In genomic region chrX:46777971-46778810, GRCh38 we compare ENCODE assay signal across 13 cellular contexts. TPM values are rescaled to one million over a fixed set of nuclear protein-coding genes. Genes with fewer than 3 reads are reported as not detected.
DNase-seq lines count a peak whose midpoint lies in the region; ATAC-seq and TF ChIP-seq lines count a peak whose summit lies in the region.
"Had no signal": no experiment of that assay in that cellular context is flagged by ENCODE, and none has a peak within 500 bp of the region (broad histone marks: within the 10 kb centered on the region; RNA-seq: fewer than 3 reads in every experiment).

No MANE protein-coding gene starts in this region.

- H3K56ac ChIP-seq in mesendoderm (ENCODE audit: low read length): peak overlapping the region; percentile 64

- H3K4me1 ChIP-seq in HUES64 (ENCODE audit: insufficient read depth, low read length) (peaks cover 4% of the 10 kb centered on the region; the same call in 1 of the 2 replicates), mesendoderm (ENCODE audit: control insufficient read depth, low read depth, low read length) (no peaks in the 10 kb centered on the region)

- H3K4me1 Mint-ChIP-seq in Calu3 (ENCODE audit: low read depth, unreplicated experiment): peaks cover 14% of the 10 kb centered on the region

- H4K8ac ChIP-seq in mesendoderm (ENCODE audit: low read depth, low read length): peak overlapping the region; percentile 1

- H3K79me1 ChIP-seq in mesendoderm (ENCODE audit: low read length): no peaks in the 10 kb centered on the region

- peak overlapping the region; percentile 68 for H3K18ac ChIP-seq in mesendoderm (ENCODE audit: low read length)

- no peaks in the 10 kb centered on the region for H3K9me3 Mint-ChIP-seq in Calu3 (ENCODE audit: low read depth, unreplicated experiment)
- H3K9me3 Mint-ChIP-seq: activated CD8-positive, alpha-beta T cell treated with anti-CD3 and anti-CD28 coated beads for 36 hours had no signal

- no peak overlapping the region for H2AK5ac ChIP-seq in mesendoderm (ENCODE audit: low read length)

- H2BK15ac ChIP-seq in mesendoderm (replicated peaks; ENCODE audit: low read depth): no peak overlapping the region

- no peak overlapping the region for H3K4me3 Mint-ChIP-seq in Calu3 (ENCODE audit: low read depth, unreplicated experiment)
- H3K4me3 Mint-ChIP-seq: activated CD8-positive, alpha-beta T cell treated with anti-CD3 and anti-CD28 coated beads for 36 hours had no signal

- H3K36me3 ChIP-seq in HUES64 (ENCODE audit: insufficient read depth, low read length): no peaks in the 10 kb centered on the region
- H3K36me3 ChIP-seq in mesendoderm (ENCODE audit: control insufficient read depth, insufficient read depth, low read length): no peaks in the 10 kb centered on the region

- no peak overlapping the region for H4K5ac ChIP-seq in mesendoderm (ENCODE audit: low read length)

- peak overlapping the region; percentile 24 for H3K27ac Mint-ChIP-seq in Calu3 (ENCODE audit: unreplicated experiment)
- H3K27ac Mint-ChIP-seq: activated CD8-positive, alpha-beta T cell treated with anti-CD3 and anti-CD28 coated beads for 36 hours had no signal

- peak overlapping the region; percentile 1; the same call in 1 of the 2 replicates for H3K9ac ChIP-seq in HUES64 (ENCODE audit: low read depth, low read length)
- H3K9ac ChIP-seq in mesendoderm (ENCODE audit: low read length): no peak overlapping the region

- no peak overlapping the region for H3K4me3 ChIP-seq in HUES64 (ENCODE audit: low read length)
- H3K4me3 ChIP-seq in astrocyte of the spinal cord (ENCODE audit: low read depth, low read length): no peak overlapping the region
- no peak overlapping the region for H3K4me3 ChIP-seq in mesendoderm (ENCODE audit: low read length)
- no peak overlapping the region for H3K4me3 ChIP-seq in dorsolateral prefrontal cortex

- H2BK5ac ChIP-seq in mesendoderm (ENCODE audit: low read length): no peak overlapping the region

- H3K27me3 Mint-ChIP-seq in Calu3 (ENCODE audit: unreplicated experiment): no peaks in the 10 kb centered on the region

- H2BK120ac ChIP-seq in mesendoderm (ENCODE audit: low read depth, low read length): no peak overlapping the region

- TF ChIP-seq CTCF in Calu3 (IDR thresholded peaks at IDR 0.05; ENCODE audit: unreplicated experiment) (no peak), astrocyte of the spinal cord (IDR thresholded peaks at IDR 0.05; ENCODE audit: low read depth, low read length) (no peak), dorsolateral prefrontal cortex (IDR thresholded peaks at IDR 0.05 in 54 of 56, conservative IDR thresholded peaks at IDR 0.05 in 2 of 56; ENCODE audit: low read depth in 1 of 56, partially characterized antibody in 56 of 56) (no peak)

- no peak overlapping the region for H3K23ac ChIP-seq in mesendoderm (ENCODE audit: low read length)

- intact Hi-C loops in Calu3 (cut with micrococcal nuclease; ENCODE audit: unreplicated experiment) (no loop called here), dorsolateral prefrontal cortex (cut with DNase I) (no loop called here)

- ATAC-seq in HG03469 (IDR thresholded peaks at IDR 0.05; ENCODE audit: unreplicated experiment): no peak
- ATAC-seq: activated CD8-positive, alpha-beta T cell treated with anti-CD3 and anti-CD28 coated beads for 36 hours had no signal

- peak overlapping the region; percentile 51; the same call in 1 of the 2 replicates for H3K27ac ChIP-seq in HUES64 (ENCODE audit: low read depth, low read length)
- H3K27ac ChIP-seq in mesendoderm (ENCODE audit: low read depth, low read length): peak overlapping the region; percentile 73
- no peak overlapping the region for H3K27ac ChIP-seq in dorsolateral prefrontal cortex

- in situ Hi-C loops in astrocyte of the spinal cord (cut with HindIII; ENCODE audit: low sequenced_read_pairs): no loop called here

- H3K4me2 ChIP-seq in mesendoderm (ENCODE audit: low read length): no peak overlapping the region

- no peaks in the 10 kb centered on the region for H3K36me3 Mint-ChIP-seq in Calu3 (ENCODE audit: insufficient read depth, unreplicated experiment)

- H3K27me3 ChIP-seq in HUES64 (ENCODE audit: insufficient read depth, low read length) (no peaks in the 10 kb centered on the region), mesendoderm (ENCODE audit: insufficient read depth, low read length, poor library complexity) (no peaks in the 10 kb centered on the region), dorsolateral prefrontal cortex (peaks cover 0 to 63% (median 15%) of the 10 kb centered on the region in 45 donors)

- WGBS in HUES64: 39% methylated on average over 5 of the region's 7 CpGs
- no CpG with 5 or more reads among the region's 7 CpGs for WGBS in mesendoderm (ENCODE audit: extremely low coverage, insufficient coverage, low lambda C conversion rate)

- H3K79me2 ChIP-seq in mesendoderm (ENCODE audit: control insufficient read depth, insufficient read depth, low read length): no peaks in the 10 kb centered on the region

- no peak for DNase-seq in Calu3
- peak; percentile 58 for DNase-seq in astrocyte of the spinal cord (ENCODE audit: low read depth, low spot score)
- DNase-seq in mesendoderm: peak; percentile 79
- DNase-seq in dorsolateral prefrontal cortex: no peak
- DNase-seq in DMS79 (lab: John Stamatoyannopoulos, UW): no peak
- no peak for DNase-seq in NCI-H526 treated with DMSO at 0.1 percent for 48 hours (lab: John Stamatoyannopoulos, UW)
- DNase-seq: activated CD8-positive, alpha-beta T cell treated with anti-CD3 and anti-CD28 coated beads for 36 hours; amygdala; DMS153; glutamatergic neuron; stimulated activated naive CD4-positive, alpha-beta T cell treated with Interleukin-2 at 50 U/mL for 16 hours had no signal

- no peaks in the 10 kb centered on the region for H3K9me3 ChIP-seq in HUES64 (ENCODE audit: insufficient read depth, low read depth, low read length)

- H3K4ac ChIP-seq in mesendoderm (ENCODE audit: low read depth, low read length): no peak overlapping the region

- CTCF ChIA-PET in Calu3 (lab: Charles Lee): interaction anchor here (1.0 kb wide), 1 partner anchor 18 kb away, joined by 3 read pairs; no protein-coding TSS in a partner anchor

- BruUV-seq in Calu3 (replicated peaks; lab: Mats Ljungman, UMichigan): no TSS peak

RNA-seq across cellular contexts. Expression of gene SLC9A7, which starts 19.3 kb away (rescaled TPM):
- 66.4 and 83.3 TPM in 2 replicates for total RNA-seq in Calu3 (2022)
- 4.7 TPM for polyA plus RNA-seq in HUES64 (2013, experiment 1 of 2)
- 4.0 TPM for polyA plus RNA-seq in HUES64 (2013, experiment 2 of 2)
- polyA plus RNA-seq in mesendoderm (2013, experiment 1 of 2): 3.7 TPM
- polyA plus RNA-seq in mesendoderm (2013, experiment 2 of 2): 4.5 TPM
- total RNA-seq in dorsolateral prefrontal cortex: 10 to 100 TPM in 119 of 120 experiments, 1 to 10 TPM in 1; 9.6 to 53.0 (median 27.8) TPM

RNA-seq across cellular contexts. Expression of gene RP2, which starts 58.7 kb away (rescaled TPM):
- total RNA-seq in Calu3 (2022) (25.5 and 28.6 TPM in 2 replicates), dorsolateral prefrontal cortex (1 to 10 TPM; 2.2 to 5.7 (median 3.4) TPM)
- polyA plus RNA-seq in HUES64 (2013, experiment 1 of 2): 8.7 TPM
- 10.7 TPM for polyA plus RNA-seq in HUES64 (2013, experiment 2 of 2)
- 4.6 TPM for polyA plus RNA-seq in mesendoderm (2013, experiment 1 of 2)
- 5.4 TPM for polyA plus RNA-seq in mesendoderm (2013, experiment 2 of 2)

Comparison
In these comparisons a context has a peak if more than half of its experiments do, and no peak if none do; other contexts are left out.
1. DNase-seq: peak in astrocyte of the spinal cord (single experiment) and mesendoderm (single experiment); none in Calu3 (single experiment), dorsolateral prefrontal cortex (0 of 10), DMS79 (single experiment) and NCI-H526 treated with DMSO at 0.1 percent for 48 hours (single experiment).
2. H3K27ac ChIP-seq: peak in HUES64 (single experiment) and mesendoderm (single experiment); none in dorsolateral prefrontal cortex (0 of 59).